In genomic region chr17:76272541-76273434, GRCh38 we compare ENCODE assay signal across 1 cellular context.
TF ChIP-seq lines count a peak whose summit lies in the region.

No MANE protein-coding gene starts in this region.

TF ChIP-seq in K562, 482 proteins besides CTCF, POLR2A, EP300 and RAD21 (continues in another document):
- TF ChIP-seq ZHX1 (conservative IDR thresholded peaks at IDR 0.05; ENCODE audit: low read length) (no peak), SP1 (CRISPR knock-in tag; IDR thresholded peaks at IDR 0.05) (no peak), ZNF143 (CRISPR knock-in tag; IDR thresholded peaks at IDR 0.05) (no peak), AFF1 (IDR thresholded peaks at IDR 0.05; ENCODE audit: low read depth in 1 of 2, partially characterized antibody in 2 of 2) (no peak), TAF7 (tag; IDR thresholded peaks at IDR 0.05) (no peak), HNRNPH1 (optimal IDR thresholded peaks at IDR 0.05; ENCODE audit: low read depth, low read length) (no peak), POLR2G (IDR thresholded peaks at IDR 0.05; ENCODE audit: low read depth, low read length) (peak; percentile 70), ZNF398 (CRISPR knock-in tag; IDR thresholded peaks at IDR 0.05) (no peak), PKNOX1 (IDR thresholded peaks at IDR 0.05) (no peak), ZNF551 (CRISPR knock-in tag; IDR thresholded peaks at IDR 0.05) (no peak), RUNX1 (IDR thresholded peaks at IDR 0.05; ENCODE audit: low read depth) (no peak), TOE1 (IDR thresholded peaks at IDR 0.05; ENCODE audit: borderline replicate concordance) (no peak), TOE1 (CRISPR knock-in tag; IDR thresholded peaks at IDR 0.05; ENCODE audit: borderline replicate concordance, low read depth) (no peak), SIN3A (IDR thresholded peaks at IDR 0.05; ENCODE audit: borderline replicate concordance in 2 of 2, control insufficient read depth in 1 of 2, low read depth in 2 of 2, low read length in 2 of 2) (peak in 1 of 2 experiments; percentile 29; a peak in 1 of 4 replicates), SPI1 (IDR thresholded peaks at IDR 0.05; ENCODE audit: borderline replicate concordance, low read depth, low read length) (peak; percentile 33; the same call in 1 of the 2 replicates), BHLHE40 (IDR thresholded peaks at IDR 0.05; ENCODE audit: low read length) (no peak), KLF1 (tag; IDR thresholded peaks at IDR 0.05) (no peak), CUX1 (CRISPR knock-in tag; IDR thresholded peaks at IDR 0.05) (no peak), HEY1 (CRISPR knock-in tag; IDR thresholded peaks at IDR 0.05; ENCODE audit: borderline replicate concordance) (no peak), ZKSCAN8 (CRISPR knock-in tag; IDR thresholded peaks at IDR 0.05) (no peak), RFX1 (IDR thresholded peaks at IDR 0.05) (no peak), ATF3 (IDR thresholded peaks at IDR 0.05) (peak; percentile 73), ATF3 (CRISPR knock-in tag; conservative IDR thresholded peaks at IDR 0.05) (no peak), ZNF146 (CRISPR knock-in tag; IDR thresholded peaks at IDR 0.05; ENCODE audit: unreplicated experiment) (no peak), KDM5B (IDR thresholded peaks at IDR 0.05; ENCODE audit: insufficient replicate concordance, low read depth, low read length) (peak; percentile 28), PHB2 (IDR thresholded peaks at IDR 0.05; ENCODE audit: low read depth) (no peak), SAP30 (IDR thresholded peaks at IDR 0.05; ENCODE audit: borderline replicate concordance, insufficient read depth, low read depth, low read length, poor library complexity, severe bottlenecking) (no peak)
- TF ChIP-seq, protein P1, sequence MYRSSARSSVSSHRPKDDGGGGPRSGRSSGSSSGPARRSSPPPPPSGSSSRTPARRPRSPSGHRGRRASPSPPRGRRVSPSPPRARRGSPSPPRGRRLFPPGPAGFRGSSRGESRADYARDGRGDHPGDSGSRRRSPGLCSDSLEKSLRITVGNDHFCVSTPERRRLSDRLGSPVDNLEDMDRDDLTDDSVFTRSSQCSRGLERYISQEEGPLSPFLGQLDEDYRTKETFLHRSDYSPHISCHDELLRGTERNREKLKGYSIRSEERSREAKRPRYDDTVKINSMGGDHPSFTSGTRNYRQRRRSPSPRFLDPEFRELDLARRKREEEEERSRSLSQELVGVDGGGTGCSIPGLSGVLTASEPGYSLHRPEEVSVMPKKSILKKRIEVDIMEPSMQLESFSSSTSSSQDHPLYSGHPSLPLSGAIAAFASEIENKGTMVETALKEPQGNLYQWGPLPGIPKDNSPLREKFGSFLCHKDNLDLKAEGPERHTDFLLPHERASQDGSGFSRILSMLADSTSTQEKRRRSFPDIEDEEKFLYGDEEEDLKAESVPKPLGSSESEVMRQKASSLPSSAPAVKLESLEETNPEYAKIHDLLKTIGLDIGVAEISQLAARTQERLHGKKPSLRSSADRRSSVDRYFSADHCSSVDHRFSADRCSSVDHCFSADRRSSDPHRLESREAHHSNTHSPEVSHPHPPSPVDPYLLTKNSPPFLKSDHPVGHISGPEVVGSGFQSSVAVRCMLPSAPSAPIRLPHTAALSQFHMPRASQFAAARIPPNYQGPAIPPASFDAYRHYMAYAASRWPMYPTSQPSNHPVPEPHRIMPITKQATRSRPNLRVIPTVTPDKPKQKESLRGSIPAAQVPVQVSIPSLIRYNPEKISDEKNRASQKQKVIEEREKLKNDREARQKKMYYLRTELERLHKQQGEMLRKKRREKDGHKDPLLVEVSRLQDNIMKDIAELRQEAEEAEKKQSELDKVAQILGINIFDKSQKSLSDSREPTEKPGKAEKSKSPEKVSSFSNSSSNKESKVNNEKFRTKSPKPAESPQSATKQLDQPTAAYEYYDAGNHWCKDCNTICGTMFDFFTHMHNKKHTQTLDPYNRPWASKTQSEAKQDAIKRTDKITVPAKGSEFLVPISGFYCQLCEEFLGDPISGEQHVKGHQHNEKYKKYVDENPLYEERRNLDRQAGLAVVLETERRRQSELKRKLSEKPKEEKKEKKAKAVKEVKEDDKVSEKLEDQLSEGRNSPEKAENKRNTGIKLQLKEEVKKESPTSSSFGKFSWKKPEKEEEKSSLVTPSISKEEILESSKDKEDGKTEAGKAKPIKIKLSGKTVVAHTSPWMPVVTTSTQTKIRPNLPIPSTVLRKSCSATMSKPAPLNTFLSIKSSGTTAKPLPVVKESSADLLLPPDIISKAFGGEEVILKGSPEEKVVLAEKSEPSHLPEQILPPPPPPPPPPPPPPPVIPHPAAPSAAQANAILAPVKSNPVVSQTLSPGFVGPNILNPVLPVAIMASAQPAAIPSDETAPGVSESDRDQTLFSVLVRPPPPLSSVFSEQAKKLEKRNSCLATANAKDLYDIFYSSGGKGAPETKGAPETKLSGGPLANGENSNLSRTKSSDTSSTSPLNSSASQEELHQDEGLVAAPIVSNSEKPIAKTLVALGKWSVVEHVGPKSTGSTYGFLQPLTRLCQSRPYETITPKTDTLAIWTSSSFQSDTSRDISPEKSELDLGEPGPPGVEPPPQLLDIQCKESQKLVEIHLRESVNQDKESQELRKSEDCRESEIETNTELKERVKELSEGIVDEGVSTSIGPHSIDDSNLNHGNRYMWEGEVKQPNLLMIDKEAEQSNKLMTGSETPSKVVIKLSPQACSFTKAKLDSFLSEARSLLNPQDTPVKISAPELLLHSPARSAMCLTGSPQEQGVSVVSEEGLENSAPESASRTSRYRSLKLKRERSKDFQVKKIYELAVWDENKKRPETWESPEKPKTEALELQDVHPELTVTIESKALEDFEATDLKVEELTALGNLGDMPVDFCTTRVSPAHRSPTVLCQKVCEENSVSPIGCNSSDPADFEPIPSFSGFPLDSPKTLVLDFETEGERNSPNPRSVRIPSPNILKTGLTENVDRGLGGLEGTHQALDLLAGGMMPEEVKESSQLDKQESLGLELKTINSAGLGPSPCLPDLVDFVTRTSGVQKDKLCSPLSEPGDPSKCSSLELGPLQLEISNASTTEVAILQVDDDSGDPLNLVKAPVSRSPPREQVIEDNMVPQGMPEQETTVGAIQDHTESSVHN (IDR thresholded peaks at IDR 0.05; ENCODE audit: borderline replicate concordance in 1 of 2, low read depth in 1 of 2) = no peak
- TF ChIP-seq, protein P2, sequence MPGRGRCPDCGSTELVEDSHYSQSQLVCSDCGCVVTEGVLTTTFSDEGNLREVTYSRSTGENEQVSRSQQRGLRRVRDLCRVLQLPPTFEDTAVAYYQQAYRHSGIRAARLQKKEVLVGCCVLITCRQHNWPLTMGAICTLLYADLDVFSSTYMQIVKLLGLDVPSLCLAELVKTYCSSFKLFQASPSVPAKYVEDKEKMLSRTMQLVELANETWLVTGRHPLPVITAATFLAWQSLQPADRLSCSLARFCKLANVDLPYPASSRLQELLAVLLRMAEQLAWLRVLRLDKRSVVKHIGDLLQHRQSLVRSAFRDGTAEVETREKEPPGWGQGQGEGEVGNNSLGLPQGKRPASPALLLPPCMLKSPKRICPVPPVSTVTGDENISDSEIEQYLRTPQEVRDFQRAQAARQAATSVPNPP (IDR thresholded peaks at IDR 0.05; ENCODE audit: borderline replicate concordance, insufficient read depth, insufficient read length) = no peak
